ENCODE assay signal across 1 cellular context in genomic region chr4:87006531-87007344, GRCh38.
TF ChIP-seq lines count a peak whose summit lies in the region.

No MANE protein-coding gene starts in this region.

TF ChIP-seq in HepG2, 621 proteins besides CTCF, POLR2A, EP300 and RAD21 (continued from another document and continues in another):
- TF ChIP-seq HBP1 (CRISPR knock-in tag; IDR thresholded peaks at IDR 0.05; ENCODE audit: low read depth) (no peak), NFE2L2 (IDR thresholded peaks at IDR 0.05; ENCODE audit: low read length) (no peak), ZNF790 (CRISPR knock-in tag; IDR thresholded peaks at IDR 0.05; ENCODE audit: borderline replicate concordance) (no peak), ZFP36L1 (CRISPR knock-in tag; IDR thresholded peaks at IDR 0.05) (peak; percentile 63; the same call in 1 of the 2 replicates), ZNF616 (CRISPR knock-in tag; IDR thresholded peaks at IDR 0.05; ENCODE audit: low read depth) (no peak), FIP1L1 (IDR thresholded peaks at IDR 0.05; ENCODE audit: borderline replicate concordance, insufficient read depth, low read depth, low read length) (no peak), FOSL1 (CRISPR knock-in tag; IDR thresholded peaks at IDR 0.05; ENCODE audit: borderline replicate concordance) (no peak), FOXC1 (CRISPR knock-in tag; IDR thresholded peaks at IDR 0.05; ENCODE audit: borderline replicate concordance) (peak; percentile 80; the same call in 1 of the 2 replicates), ATF4 (CRISPR knock-in tag; IDR thresholded peaks at IDR 0.05) (no peak; a peak in 2 of 4 replicates), SKI (IDR thresholded peaks at IDR 0.05; ENCODE audit: partially characterized antibody) (peak; percentile 28), ZNF180 (CRISPR knock-in tag; IDR thresholded peaks at IDR 0.05; ENCODE audit: borderline replicate concordance, low read depth) (no peak), FOXO4 (CRISPR knock-in tag; conservative IDR thresholded peaks at IDR 0.05) (no peak), NKX3-1 (CRISPR knock-in tag; IDR thresholded peaks at IDR 0.05) (peak; percentile 36), KDM5A (IDR thresholded peaks at IDR 0.05; ENCODE audit: borderline replicate concordance, low read length) (no peak; the same call in 1 of the 2 replicates), TOPORS (CRISPR knock-in tag; IDR thresholded peaks at IDR 0.05) (no peak), ZFP90 (CRISPR knock-in tag; IDR thresholded peaks at IDR 0.05; ENCODE audit: borderline replicate concordance) (peak; percentile 54), ZNF607 (CRISPR knock-in tag; IDR thresholded peaks at IDR 0.05; ENCODE audit: borderline replicate concordance) (peak; percentile 81; the same call in 1 of the 2 replicates), KDM4B (CRISPR knock-in tag; IDR thresholded peaks at IDR 0.05) (no peak; the same call in 1 of the 2 replicates), KLF12 (CRISPR knock-in tag; IDR thresholded peaks at IDR 0.05; ENCODE audit: borderline replicate concordance) (0 out of 2 replicates have a peak, but pooled peaks have one; percentile 40), LCORL (IDR thresholded peaks at IDR 0.05) (no peak), LCORL (CRISPR knock-in tag; IDR thresholded peaks at IDR 0.05) (peak; percentile 74; the same call in 1 of the 2 replicates), ZFP36L2 (CRISPR knock-in tag; IDR thresholded peaks at IDR 0.05) (no peak), MEIS1 (CRISPR knock-in tag; IDR thresholded peaks at IDR 0.05; ENCODE audit: borderline replicate concordance) (peak; percentile 88), FOSL2 (CRISPR knock-in tag; IDR thresholded peaks at IDR 0.05) (no peak; the same call in 1 of the 2 replicates), HDAC6 (IDR thresholded peaks at IDR 0.05; ENCODE audit: low read depth, low read length) (no peak), TAF15 (IDR thresholded peaks at IDR 0.05; ENCODE audit: low read depth, low read length, poor library complexity, severe bottlenecking) (peak; percentile 87), HNF1B (CRISPR knock-in tag; IDR thresholded peaks at IDR 0.05) (peak; percentile 70; the same call in 1 of the 2 replicates), REXO4 (CRISPR knock-in tag; IDR thresholded peaks at IDR 0.05; ENCODE audit: borderline replicate concordance) (no peak), CCAR2 (optimal IDR thresholded peaks at IDR 0.05; ENCODE audit: low read depth, low read length) (no peak)
- TF ChIP-seq, protein P1, sequence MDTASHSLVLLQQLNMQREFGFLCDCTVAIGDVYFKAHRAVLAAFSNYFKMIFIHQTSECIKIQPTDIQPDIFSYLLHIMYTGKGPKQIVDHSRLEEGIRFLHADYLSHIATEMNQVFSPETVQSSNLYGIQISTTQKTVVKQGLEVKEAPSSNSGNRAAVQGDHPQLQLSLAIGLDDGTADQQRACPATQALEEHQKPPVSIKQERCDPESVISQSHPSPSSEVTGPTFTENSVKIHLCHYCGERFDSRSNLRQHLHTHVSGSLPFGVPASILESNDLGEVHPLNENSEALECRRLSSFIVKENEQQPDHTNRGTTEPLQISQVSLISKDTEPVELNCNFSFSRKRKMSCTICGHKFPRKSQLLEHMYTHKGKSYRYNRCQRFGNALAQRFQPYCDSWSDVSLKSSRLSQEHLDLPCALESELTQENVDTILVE (CRISPR knock-in tag; IDR thresholded peaks at IDR 0.05): peak; percentile 32; the same call in 1 of the 2 replicates
- TF ChIP-seq, protein P2, sequence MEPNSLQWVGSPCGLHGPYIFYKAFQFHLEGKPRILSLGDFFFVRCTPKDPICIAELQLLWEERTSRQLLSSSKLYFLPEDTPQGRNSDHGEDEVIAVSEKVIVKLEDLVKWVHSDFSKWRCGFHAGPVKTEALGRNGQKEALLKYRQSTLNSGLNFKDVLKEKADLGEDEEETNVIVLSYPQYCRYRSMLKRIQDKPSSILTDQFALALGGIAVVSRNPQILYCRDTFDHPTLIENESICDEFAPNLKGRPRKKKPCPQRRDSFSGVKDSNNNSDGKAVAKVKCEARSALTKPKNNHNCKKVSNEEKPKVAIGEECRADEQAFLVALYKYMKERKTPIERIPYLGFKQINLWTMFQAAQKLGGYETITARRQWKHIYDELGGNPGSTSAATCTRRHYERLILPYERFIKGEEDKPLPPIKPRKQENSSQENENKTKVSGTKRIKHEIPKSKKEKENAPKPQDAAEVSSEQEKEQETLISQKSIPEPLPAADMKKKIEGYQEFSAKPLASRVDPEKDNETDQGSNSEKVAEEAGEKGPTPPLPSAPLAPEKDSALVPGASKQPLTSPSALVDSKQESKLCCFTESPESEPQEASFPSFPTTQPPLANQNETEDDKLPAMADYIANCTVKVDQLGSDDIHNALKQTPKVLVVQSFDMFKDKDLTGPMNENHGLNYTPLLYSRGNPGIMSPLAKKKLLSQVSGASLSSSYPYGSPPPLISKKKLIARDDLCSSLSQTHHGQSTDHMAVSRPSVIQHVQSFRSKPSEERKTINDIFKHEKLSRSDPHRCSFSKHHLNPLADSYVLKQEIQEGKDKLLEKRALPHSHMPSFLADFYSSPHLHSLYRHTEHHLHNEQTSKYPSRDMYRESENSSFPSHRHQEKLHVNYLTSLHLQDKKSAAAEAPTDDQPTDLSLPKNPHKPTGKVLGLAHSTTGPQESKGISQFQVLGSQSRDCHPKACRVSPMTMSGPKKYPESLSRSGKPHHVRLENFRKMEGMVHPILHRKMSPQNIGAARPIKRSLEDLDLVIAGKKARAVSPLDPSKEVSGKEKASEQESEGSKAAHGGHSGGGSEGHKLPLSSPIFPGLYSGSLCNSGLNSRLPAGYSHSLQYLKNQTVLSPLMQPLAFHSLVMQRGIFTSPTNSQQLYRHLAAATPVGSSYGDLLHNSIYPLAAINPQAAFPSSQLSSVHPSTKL (CRISPR knock-in tag; IDR thresholded peaks at IDR 0.05): peak; percentile 51
- TF ChIP-seq, protein P3, sequence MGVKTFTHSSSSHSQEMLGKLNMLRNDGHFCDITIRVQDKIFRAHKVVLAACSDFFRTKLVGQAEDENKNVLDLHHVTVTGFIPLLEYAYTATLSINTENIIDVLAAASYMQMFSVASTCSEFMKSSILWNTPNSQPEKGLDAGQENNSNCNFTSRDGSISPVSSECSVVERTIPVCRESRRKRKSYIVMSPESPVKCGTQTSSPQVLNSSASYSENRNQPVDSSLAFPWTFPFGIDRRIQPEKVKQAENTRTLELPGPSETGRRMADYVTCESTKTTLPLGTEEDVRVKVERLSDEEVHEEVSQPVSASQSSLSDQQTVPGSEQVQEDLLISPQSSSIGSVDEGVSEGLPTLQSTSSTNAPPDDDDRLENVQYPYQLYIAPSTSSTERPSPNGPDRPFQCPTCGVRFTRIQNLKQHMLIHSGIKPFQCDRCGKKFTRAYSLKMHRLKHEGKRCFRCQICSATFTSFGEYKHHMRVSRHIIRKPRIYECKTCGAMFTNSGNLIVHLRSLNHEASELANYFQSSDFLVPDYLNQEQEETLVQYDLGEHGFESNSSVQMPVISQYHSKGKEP (CRISPR knock-in tag; IDR thresholded peaks at IDR 0.05): 0 out of 2 replicates have a peak, but pooled peaks have one; percentile 63
- TF ChIP-seq, protein P4, sequence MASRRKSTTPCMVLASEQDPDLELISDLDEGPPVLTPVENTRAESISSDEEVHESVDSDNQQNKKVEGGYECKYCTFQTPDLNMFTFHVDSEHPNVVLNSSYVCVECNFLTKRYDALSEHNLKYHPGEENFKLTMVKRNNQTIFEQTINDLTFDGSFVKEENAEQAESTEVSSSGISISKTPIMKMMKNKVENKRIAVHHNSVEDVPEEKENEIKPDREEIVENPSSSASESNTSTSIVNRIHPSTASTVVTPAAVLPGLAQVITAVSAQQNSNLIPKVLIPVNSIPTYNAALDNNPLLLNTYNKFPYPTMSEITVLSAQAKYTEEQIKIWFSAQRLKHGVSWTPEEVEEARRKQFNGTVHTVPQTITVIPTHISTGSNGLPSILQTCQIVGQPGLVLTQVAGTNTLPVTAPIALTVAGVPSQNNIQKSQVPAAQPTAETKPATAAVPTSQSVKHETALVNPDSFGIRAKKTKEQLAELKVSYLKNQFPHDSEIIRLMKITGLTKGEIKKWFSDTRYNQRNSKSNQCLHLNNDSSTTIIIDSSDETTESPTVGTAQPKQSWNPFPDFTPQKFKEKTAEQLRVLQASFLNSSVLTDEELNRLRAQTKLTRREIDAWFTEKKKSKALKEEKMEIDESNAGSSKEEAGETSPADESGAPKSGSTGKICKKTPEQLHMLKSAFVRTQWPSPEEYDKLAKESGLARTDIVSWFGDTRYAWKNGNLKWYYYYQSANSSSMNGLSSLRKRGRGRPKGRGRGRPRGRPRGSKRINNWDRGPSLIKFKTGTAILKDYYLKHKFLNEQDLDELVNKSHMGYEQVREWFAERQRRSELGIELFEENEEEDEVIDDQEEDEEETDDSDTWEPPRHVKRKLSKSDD (CRISPR knock-in tag; IDR thresholded peaks at IDR 0.05; ENCODE audit: low read depth): no peak; the same call in 1 of the 2 replicates
- TF ChIP-seq, protein P5, sequence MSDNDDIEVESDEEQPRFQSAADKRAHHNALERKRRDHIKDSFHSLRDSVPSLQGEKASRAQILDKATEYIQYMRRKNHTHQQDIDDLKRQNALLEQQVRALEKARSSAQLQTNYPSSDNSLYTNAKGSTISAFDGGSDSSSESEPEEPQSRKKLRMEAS (IDR thresholded peaks at IDR 0.05): peak; percentile 65
- TF ChIP-seq, protein P6, sequence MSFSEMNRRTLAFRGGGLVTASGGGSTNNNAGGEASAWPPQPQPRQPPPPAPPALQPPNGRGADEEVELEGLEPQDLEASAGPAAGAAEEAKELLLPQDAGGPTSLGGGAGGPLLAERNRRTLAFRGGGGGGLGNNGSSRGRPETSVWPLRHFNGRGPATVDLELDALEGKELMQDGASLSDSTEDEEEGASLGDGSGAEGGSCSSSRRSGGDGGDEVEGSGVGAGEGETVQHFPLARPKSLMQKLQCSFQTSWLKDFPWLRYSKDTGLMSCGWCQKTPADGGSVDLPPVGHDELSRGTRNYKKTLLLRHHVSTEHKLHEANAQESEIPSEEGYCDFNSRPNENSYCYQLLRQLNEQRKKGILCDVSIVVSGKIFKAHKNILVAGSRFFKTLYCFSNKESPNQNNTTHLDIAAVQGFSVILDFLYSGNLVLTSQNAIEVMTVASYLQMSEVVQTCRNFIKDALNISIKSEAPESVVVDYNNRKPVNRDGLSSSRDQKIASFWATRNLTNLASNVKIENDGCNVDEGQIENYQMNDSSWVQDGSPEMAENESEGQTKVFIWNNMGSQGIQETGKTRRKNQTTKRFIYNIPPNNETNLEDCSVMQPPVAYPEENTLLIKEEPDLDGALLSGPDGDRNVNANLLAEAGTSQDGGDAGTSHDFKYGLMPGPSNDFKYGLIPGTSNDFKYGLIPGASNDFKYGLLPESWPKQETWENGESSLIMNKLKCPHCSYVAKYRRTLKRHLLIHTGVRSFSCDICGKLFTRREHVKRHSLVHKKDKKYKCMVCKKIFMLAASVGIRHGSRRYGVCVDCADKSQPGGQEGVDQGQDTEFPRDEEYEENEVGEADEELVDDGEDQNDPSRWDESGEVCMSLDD (CRISPR knock-in tag; IDR thresholded peaks at IDR 0.05; ENCODE audit: borderline replicate concordance): no peak
- TF ChIP-seq, protein P7, sequence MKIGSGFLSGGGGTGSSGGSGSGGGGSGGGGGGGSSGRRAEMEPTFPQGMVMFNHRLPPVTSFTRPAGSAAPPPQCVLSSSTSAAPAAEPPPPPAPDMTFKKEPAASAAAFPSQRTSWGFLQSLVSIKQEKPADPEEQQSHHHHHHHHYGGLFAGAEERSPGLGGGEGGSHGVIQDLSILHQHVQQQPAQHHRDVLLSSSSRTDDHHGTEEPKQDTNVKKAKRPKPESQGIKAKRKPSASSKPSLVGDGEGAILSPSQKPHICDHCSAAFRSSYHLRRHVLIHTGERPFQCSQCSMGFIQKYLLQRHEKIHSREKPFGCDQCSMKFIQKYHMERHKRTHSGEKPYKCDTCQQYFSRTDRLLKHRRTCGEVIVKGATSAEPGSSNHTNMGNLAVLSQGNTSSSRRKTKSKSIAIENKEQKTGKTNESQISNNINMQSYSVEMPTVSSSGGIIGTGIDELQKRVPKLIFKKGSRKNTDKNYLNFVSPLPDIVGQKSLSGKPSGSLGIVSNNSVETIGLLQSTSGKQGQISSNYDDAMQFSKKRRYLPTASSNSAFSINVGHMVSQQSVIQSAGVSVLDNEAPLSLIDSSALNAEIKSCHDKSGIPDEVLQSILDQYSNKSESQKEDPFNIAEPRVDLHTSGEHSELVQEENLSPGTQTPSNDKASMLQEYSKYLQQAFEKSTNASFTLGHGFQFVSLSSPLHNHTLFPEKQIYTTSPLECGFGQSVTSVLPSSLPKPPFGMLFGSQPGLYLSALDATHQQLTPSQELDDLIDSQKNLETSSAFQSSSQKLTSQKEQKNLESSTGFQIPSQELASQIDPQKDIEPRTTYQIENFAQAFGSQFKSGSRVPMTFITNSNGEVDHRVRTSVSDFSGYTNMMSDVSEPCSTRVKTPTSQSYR (CRISPR knock-in tag; IDR thresholded peaks at IDR 0.05; ENCODE audit: borderline replicate concordance): peak; percentile 41; the same call in 1 of the 2 replicates
